Comparison of ENCODE assay signal across 11 cellular contexts in the genomic region with DNA sequence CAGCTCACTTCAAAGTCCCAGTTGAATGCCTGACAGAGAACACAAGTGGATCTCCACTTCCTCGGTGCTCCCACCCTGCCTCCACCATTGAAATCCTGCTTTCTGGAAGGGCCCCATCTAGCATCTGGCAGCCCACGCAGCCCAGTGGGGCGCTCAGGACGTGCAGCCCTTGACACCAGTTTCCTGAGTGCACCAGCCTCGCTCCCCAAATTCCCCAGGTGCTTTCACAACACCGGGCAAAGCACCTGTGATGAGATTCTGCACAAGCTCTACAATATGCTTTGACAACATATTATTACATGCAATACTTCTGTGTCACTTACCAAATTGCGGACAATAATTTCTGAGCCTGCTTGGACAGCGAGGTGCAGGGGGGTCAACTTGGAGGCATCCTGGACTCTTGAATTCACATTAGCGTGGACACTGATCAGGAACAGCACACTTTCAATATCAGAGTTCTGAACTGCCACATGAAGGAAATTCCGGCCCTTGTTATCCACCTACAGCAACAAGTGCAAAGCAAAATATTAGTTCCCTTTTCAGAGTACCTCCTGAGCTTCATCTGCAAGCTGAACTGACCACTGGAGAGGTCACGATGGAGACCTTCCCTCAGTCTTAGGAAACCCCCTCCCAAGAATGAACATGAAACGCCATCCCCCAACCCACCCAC. TPM values are rescaled to one million over a fixed set of nuclear protein-coding genes. Genes with fewer than 3 reads are reported as not detected.
A peak's percentile ranks its signal among the peaks of the same experiment; 100 is the strongest.
DNase-seq lines count a peak whose midpoint lies in the region; ATAC-seq, FAIRE-seq and TF ChIP-seq lines count a peak whose summit lies in the region.
"Had no signal": no experiment of that assay in that cellular context is flagged by ENCODE, and none has a peak within 500 bp of the region (broad histone marks: within the 10 kb centered on the region; RNA-seq: fewer than 3 reads in every experiment).

No MANE protein-coding gene starts in this region.

- H3K27ac Mint-ChIP-seq in CD14-positive monocyte (peak overlapping the region in 1 of 7 donors; percentile 64), osteocyte (ENCODE audit: unreplicated experiment) (peak overlapping the region; percentile 82)
- H3K27ac Mint-ChIP-seq in activated naive CD8-positive, alpha-beta T cell treated with anti-CD3 and anti-CD28 coated beads for 36 hours = peak overlapping the region; percentile 95

- peak; percentile 58 for FAIRE-seq in GM12891 (lab: Jason Lieb, UNC)
- FAIRE-seq: colon had no signal

- intact Hi-C loops in CD14-positive monocyte (cut with micrococcal nuclease) = no loop called here

- H3K9me3 Mint-ChIP-seq in CD14-positive monocyte (no peaks in the 10 kb centered on the region), osteocyte (ENCODE audit: unreplicated experiment) (no peaks in the 10 kb centered on the region)
- H3K9me3 Mint-ChIP-seq in activated naive CD8-positive, alpha-beta T cell treated with anti-CD3 and anti-CD28 coated beads for 36 hours = no peaks in the 10 kb centered on the region

- ATAC-seq in GM18861 (IDR thresholded peaks at IDR 0.05; ENCODE audit: unreplicated experiment) = no peak
- no peak for ATAC-seq in GM18505 (IDR thresholded peaks at IDR 0.05; ENCODE audit: unreplicated experiment)

- TF ChIP-seq POLR2A in GM12891 (IDR thresholded peaks at IDR 0.05; ENCODE audit: low read depth, low read length) = no peak
- no peak for TF ChIP-seq POLR2A in GM18505 (IDR thresholded peaks at IDR 0.05; ENCODE audit: borderline replicate concordance, extremely low read depth, insufficient read depth, insufficient read length)

- peaks cover 92 to 100% of the 10 kb centered on the region in 2 donors for H3K36me3 Mint-ChIP-seq in CD14-positive monocyte
- H3K36me3 Mint-ChIP-seq in activated naive CD8-positive, alpha-beta T cell treated with anti-CD3 and anti-CD28 coated beads for 36 hours = peaks cover 56% of the 10 kb centered on the region
- H3K36me3 Mint-ChIP-seq in osteocyte (ENCODE audit: unreplicated experiment) = peaks cover 42% of the 10 kb centered on the region

- peaks cover 7% of the 10 kb centered on the region for H3K4me1 Mint-ChIP-seq in CD14-positive monocyte
- H3K4me1 Mint-ChIP-seq in activated naive CD8-positive, alpha-beta T cell treated with anti-CD3 and anti-CD28 coated beads for 36 hours = peaks cover 52% of the 10 kb centered on the region
- peaks cover 33% of the 10 kb centered on the region for H3K4me1 Mint-ChIP-seq in osteocyte (ENCODE audit: unreplicated experiment)

- H3K4me3 Mint-ChIP-seq in CD14-positive monocyte (no peak overlapping the region), osteocyte (ENCODE audit: unreplicated experiment) (peak overlapping the region; percentile 28)
- H3K4me3 Mint-ChIP-seq in activated naive CD8-positive, alpha-beta T cell treated with anti-CD3 and anti-CD28 coated beads for 36 hours = peak overlapping the region; percentile 71

- no peak for TF ChIP-seq CTCF in CD14-positive monocyte (IDR thresholded peaks at IDR 0.05)
- no peak for TF ChIP-seq CTCF in osteocyte (IDR thresholded peaks at IDR 0.05)

- peak; percentile 18 for DNase-seq in CD14-positive monocyte (ENCODE audit: low spot score)
- DNase-seq in GM12891 (ENCODE audit: insufficient read length, low spot score) = no peak
- DNase-seq in activated naive CD8-positive, alpha-beta T cell treated with anti-CD3 and anti-CD28 coated beads for 36 hours = peak; percentile 44
- no peak for DNase-seq in osteocyte (ENCODE audit: extremely low spot score, unreplicated experiment)
- DNase-seq in activated gamma-delta T cell (lab: John Stamatoyannopoulos, UW) = no peak
- no peak for DNase-seq in central memory CD4-positive, alpha-beta T cell
- DNase-seq: H7, stomach had no signal

- no peaks in the 10 kb centered on the region for H3K27me3 Mint-ChIP-seq in CD14-positive monocyte (ENCODE audit: low read depth in 3 of 3)
- H3K27me3 Mint-ChIP-seq in activated naive CD8-positive, alpha-beta T cell treated with anti-CD3 and anti-CD28 coated beads for 36 hours = no peaks in the 10 kb centered on the region
- no peaks in the 10 kb centered on the region for H3K27me3 Mint-ChIP-seq in osteocyte (ENCODE audit: unreplicated experiment)

TF ChIP-seq in GM12891, 5 proteins besides CTCF, POLR2A, EP300 and RAD21:
- TF ChIP-seq SPI1 (IDR thresholded peaks at IDR 0.05; ENCODE audit: low read depth, low read length) = no peak
- no peak for TF ChIP-seq TAF1 (IDR thresholded peaks at IDR 0.05; ENCODE audit: low read depth, low read length)
- no peak for TF ChIP-seq POLR2AphosphoS5 (IDR thresholded peaks at IDR 0.05; ENCODE audit: low read depth, low read length)
- TF ChIP-seq PAX5 (IDR thresholded peaks at IDR 0.05; ENCODE audit: insufficient read depth, low read length, severe bottlenecking) = no peak
- no peak for TF ChIP-seq POU2F2 (IDR thresholded peaks at IDR 0.05; ENCODE audit: low read depth, low read length)
TF ChIP-seq in GM12891: peak in this region for 0.

RNA-seq across cellular contexts. Expression of a gene that starts 33.9 kb away (rescaled TPM):
- 10 to 100 TPM; 10.4 to 14.3 TPM for polyA plus RNA-seq in CD14-positive monocyte
- polyA plus RNA-seq in GM12891 (2012; ENCODE audit: low read depth, missing spikeins) = 11.3 TPM
- total RNA-seq in activated naive CD8-positive, alpha-beta T cell treated with anti-CD3 and anti-CD28 coated beads for 36 hours = 10 to 100 TPM; 11.0 to 11.6 TPM
- 22.3 and 26.2 TPM in 2 replicates for total RNA-seq in osteocyte

RNA-seq across cellular contexts. Expression of a gene that starts 34.1 kb away (rescaled TPM):
- 1 to 10 TPM; 2.5 to 3.7 TPM for polyA plus RNA-seq in CD14-positive monocyte
- polyA plus RNA-seq in GM12891 (2012; ENCODE audit: low read depth, missing spikeins) = 12.2 TPM
- total RNA-seq in activated naive CD8-positive, alpha-beta T cell treated with anti-CD3 and anti-CD28 coated beads for 36 hours = 10 to 100 TPM; 23.7 to 27.0 TPM
- 47.1 and 52.0 TPM in 2 replicates for total RNA-seq in osteocyte

Comparison
In these comparisons a context has a peak if more than half of its experiments do, and no peak if none do; other contexts are left out.
1. DNase-seq: peak in CD14-positive monocyte (single experiment) and activated naive CD8-positive, alpha-beta T cell treated with anti-CD3 and anti-CD28 coated beads for 36 hours (single experiment); none in GM12891 (single experiment), osteocyte (single experiment), activated gamma-delta T cell (single experiment) and central memory CD4-positive, alpha-beta T cell (single experiment).
2. H3K4me3 Mint-ChIP-seq: peak in activated naive CD8-positive, alpha-beta T cell treated with anti-CD3 and anti-CD28 coated beads for 36 hours (single experiment) and osteocyte (single experiment); none in CD14-positive monocyte (0 of 2).